19 cellular contexts compared by ENCODE assay signal in genomic region chr15:92316586-92317295, GRCh38.
"Had no signal": no experiment of that assay in that cellular context is flagged by ENCODE, and none has a peak within 500 bp of the region (broad histone marks: within the 10 kb centered on the region; RNA-seq: fewer than 3 reads in every experiment).

No MANE protein-coding gene starts in this region.

- H3K79me2 ChIP-seq: hepatocyte had no signal

- ATAC-seq: left lobe of liver; psoas muscle; sciatic nerve; stimulated activated naive B cell treated with anti-CD40 and anti-IgM and Interleukin-4, amounts not matched to agents 10 μg/mL and 1 μg/mL and 100 μg/mL, for 72 hours had no signal

- H3K36me3 Mint-ChIP-seq: mesothelial cell of epicardium; naive B cell; stimulated activated naive B cell treated with anti-CD40 and anti-IgM and Interleukin-4, amounts not matched to agents 10 μg/mL and 1 μg/mL and 100 μg/mL, for 72 hours had no signal

- H3K4me1 Mint-ChIP-seq: naive B cell; stimulated activated naive B cell treated with anti-CD40 and anti-IgM and Interleukin-4, amounts not matched to agents 10 μg/mL and 1 μg/mL and 100 μg/mL, for 72 hours had no signal

- H3K27ac Mint-ChIP-seq: mesothelial cell of epicardium; nephron; stimulated activated naive B cell treated with anti-CD40 and anti-IgM and Interleukin-4, amounts not matched to agents 10 μg/mL and 1 μg/mL and 100 μg/mL, for 72 hours had no signal

- H3K4me3 Mint-ChIP-seq: mesothelial cell of epicardium; nephron; stimulated activated naive B cell treated with anti-CD40 and anti-IgM and Interleukin-4, amounts not matched to agents 10 μg/mL and 1 μg/mL and 100 μg/mL, for 72 hours had no signal

- H3K4me2 ChIP-seq: hepatocyte had no signal

- H3K27ac ChIP-seq: coronary artery, hepatocyte, psoas muscle, skin epidermis, thoracic aorta, transverse colon had no signal

- DNase-seq: effector CD4-positive, alpha-beta T cell; foreskin melanocyte; kidney glomerular epithelial cell; naive B cell; psoas muscle; stimulated activated CD4-positive, alpha-beta T cell treated with anti-CD3 and anti-CD28 coated beads, Interleukin-2, amount 100 ng/mL, for 24 hours; stimulated activated CD4-positive, alpha-beta T cell treated with anti-CD3 and anti-CD28 coated beads, Interleukin-4, amount 100 ng/mL, for 4 hours; stimulated activated naive B cell treated with anti-CD40 and anti-IgM and Interleukin-4, amounts not matched to agents 10 μg/mL and 1 μg/mL and 100 μg/mL, for 72 hours; stomach; substantia nigra; transverse colon had no signal

- H3K4me3 ChIP-seq: coronary artery, hepatocyte, psoas muscle, skin epidermis, stomach, thoracic aorta, transverse colon had no signal

- H2AFZ ChIP-seq: hepatocyte had no signal

- H3K9me3 ChIP-seq: psoas muscle, thoracic aorta, transverse colon had no signal

- H3K9me3 Mint-ChIP-seq: nephron had no signal

- H3K36me3 ChIP-seq: stomach, thoracic aorta, transverse colon had no signal

- H3K4me1 ChIP-seq: psoas muscle, transverse colon had no signal
